In the genomic region with DNA sequence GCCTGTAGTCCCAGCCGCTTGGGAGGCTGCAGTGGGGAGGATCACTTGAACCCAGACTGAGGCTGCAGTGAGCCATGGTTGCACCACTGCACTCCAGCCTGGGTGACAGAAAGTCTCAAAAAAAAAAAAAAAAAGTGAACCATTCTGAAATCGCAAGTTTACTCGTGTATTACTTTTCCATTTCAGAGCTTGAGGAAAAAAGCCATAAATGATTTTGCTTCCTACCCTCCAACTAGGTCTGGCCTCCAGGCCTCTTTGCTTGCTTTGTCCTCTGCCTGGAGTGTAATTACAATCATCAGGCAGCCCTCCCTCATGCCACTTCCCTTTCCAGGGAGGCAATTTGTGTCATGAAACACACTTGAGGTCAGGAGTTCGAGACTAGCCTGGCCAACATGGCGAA, we compare ENCODE assay signal across 24 cellular contexts.
"Had no signal": no experiment of that assay in that cellular context is flagged by ENCODE, and none has a peak within 500 bp of the region (broad histone marks: within the 10 kb centered on the region; RNA-seq: fewer than 3 reads in every experiment).

No MANE protein-coding gene starts in this region.

- DNase-seq: hypothalamus; immature natural killer cell; kidney; left colon; left lung; lower lobe of right lung; mammary epithelial cell; mesenchymal stem cell; naive thymus-derived CD8-positive, alpha-beta T cell; nucleus accumbens; ovary; right lobe of liver; stimulated activated CD4-positive, alpha-beta T cell treated with anti-CD3 and anti-CD28 coated beads, Interleukin-1b, Interleukin-23, amount 100 ng/mL, for 48 hours; stimulated activated CD4-positive, alpha-beta T cell treated with anti-CD3 and anti-CD28 coated beads, Interleukin-2, amount 100 ng/mL, for 48 hours; stimulated activated CD4-positive, alpha-beta T cell treated with anti-CD3 and anti-CD28 coated beads, Interleukin-4, amount 100 ng/mL, for 4 hours; stimulated activated CD8-positive, alpha-beta memory T cell treated with anti-CD3 and anti-CD28 coated beads, Interleukin-4, amount 100 ng/mL, for 48 hours; stimulated activated naive CD4-positive, alpha-beta T cell treated with Interleukin-2 at 50 U/mL for 16 hours; stimulated activated naive CD8-positive, alpha-beta T cell treated with anti-CD3 and anti-CD28 coated beads, Interleukin-15, amount 100 ng/mL, for 72 hours; substantia nigra; uterus had no signal

- H3K27ac ChIP-seq: left lung, lower lobe of right lung, ovary, right atrium auricular region, right lobe of liver, tibial nerve, uterus had no signal

- H3K4me1 ChIP-seq: right atrium auricular region, uterus had no signal

- H3K36me3 ChIP-seq: ovary, uterus had no signal

- H3K27me3 ChIP-seq: left lung, ovary, right atrium auricular region, right lobe of liver, tibial nerve, uterus had no signal

- H3K4me3 ChIP-seq: left lung, lower lobe of right lung, ovary, right atrium auricular region, right lobe of liver, smooth muscle cell, tibial nerve, uterus had no signal

- ATAC-seq: left colon; left lung; lower lobe of right lung; naive thymus-derived CD8-positive, alpha-beta T cell; right lobe of liver; stimulated activated memory B cell treated with anti-CD40 and anti-IgM and Interleukin-4, amounts not matched to agents 10 μg/mL and 1 μg/mL and 100 μg/mL, for 72 hours; stimulated activated naive CD8-positive, alpha-beta T cell treated with anti-CD3 and anti-CD28 coated beads, Interleukin-15, amount 100 ng/mL, for 72 hours had no signal

- H3K9me3 ChIP-seq: left lung, lower lobe of right lung, ovary, right atrium auricular region, right lobe of liver, tibial nerve, uterus had no signal

- H3K4me2 ChIP-seq: smooth muscle cell had no signal
